In genomic region chr7:21580073-21580521, GRCh38 we compare ENCODE assay signal across 8 cellular contexts. TPM values are rescaled to one million over a fixed set of nuclear protein-coding genes. Genes with fewer than 3 reads are reported as not detected.
DNase-seq lines count a peak whose midpoint lies in the region; ATAC-seq and TF ChIP-seq lines count a peak whose summit lies in the region.

No MANE protein-coding gene starts in this region.

- intact Hi-C loops in right lobe of liver (cut with DNase I), result no loop called here

- in situ Hi-C loops in HAP-1 (cut with MboI; ENCODE audit: low sequenced_read_pairs), result no loop called here

- H3K27ac ChIP-seq in SJSA1 (peak overlapping the region; percentile 69), right lobe of liver (peak overlapping the region; percentile 19 to 45 (median 22)), substantia nigra (ENCODE audit: low read depth, low read length, poor library complexity, severe bottlenecking) (no peak overlapping the region)

- H3K27me3 ChIP-seq in SJSA1 (replicated peaks), result no peaks in the 10 kb centered on the region
- no peaks in the 10 kb centered on the region for H3K27me3 ChIP-seq in right lobe of liver
- H3K27me3 ChIP-seq in HAP-1 (ENCODE audit: low read depth), result no peaks in the 10 kb centered on the region

- H3K4me3 ChIP-seq in SJSA1 (no peak overlapping the region), right lobe of liver (no peak overlapping the region), HAP-1 (no peak overlapping the region)

- H3K36me3 ChIP-seq in SJSA1 (no peaks in the 10 kb centered on the region), right lobe of liver (no peaks in the 10 kb centered on the region), HAP-1 (replicated peaks) (no peaks in the 10 kb centered on the region)

- H3K4me1 ChIP-seq in SJSA1 (replicated peaks), result peaks cover 19% of the 10 kb centered on the region
- H3K4me1 ChIP-seq in right lobe of liver, result peaks cover 0 to 4% (median 0%) of the 10 kb centered on the region in 4 donors
- no peaks in the 10 kb centered on the region for H3K4me1 ChIP-seq in HAP-1

- ATAC-seq in HG02870 (IDR thresholded peaks at IDR 0.05; ENCODE audit: unreplicated experiment), result peak; percentile 50
- peak; percentile 84 to 97 (median 92) for ATAC-seq in right lobe of liver
- no peak for ATAC-seq in HG03139 (IDR thresholded peaks at IDR 0.05; ENCODE audit: unreplicated experiment)

- TF ChIP-seq POLR2A in right lobe of liver (IDR thresholded peaks at IDR 0.05), result no peak

- H3K9me3 ChIP-seq in SJSA1 (replicated peaks) (no peaks in the 10 kb centered on the region), right lobe of liver (no peaks in the 10 kb centered on the region), HAP-1 (no peaks in the 10 kb centered on the region)

- peak; percentile 81 for DNase-seq in DMS53 (lab: John Stamatoyannopoulos, UW)
- peak in 1 of 2 experiments; percentile 75 for DNase-seq in SJSA1 (ENCODE audit: low read depth in 1 of 2, low spot score in 2 of 2)
- DNase-seq in right lobe of liver, result no peak
- DNase-seq in HAP-1 (ENCODE audit: low spot score in 2 of 2), result no peak
- DNase-seq in NCI-H128 (lab: John Stamatoyannopoulos, UW; ENCODE audit: unreplicated experiment), result no peak
- DNase-seq in substantia nigra (lab: John Stamatoyannopoulos, UW), result no peak

- TF ChIP-seq CTCF in right lobe of liver (IDR thresholded peaks at IDR 0.05), result no peak

- WGBS in right lobe of liver (ENCODE audit: insufficient coverage, low coverage, low lambda C conversion rate, missing lambda C conversion rate), result 11% methylated on average over 4 of the region's 4 CpGs

RNA-seq across cellular contexts. Expression of gene DNAH11, which starts 37.3 kb away (rescaled TPM):
- 3.5 and 13.1 TPM in 2 replicates for total RNA-seq in SJSA1 (2014; rRNA removed; shearing (Covaris generic))
- total RNA-seq in right lobe of liver, result 1 to 10 TPM in 3 of 6 experiments, under 1 TPM in 3; 0.17 to 5.5 (median 1.2) TPM
